Comparison of ENCODE assay signal across 7 cellular contexts in genomic region chr14:91241848-91242247, GRCh38. TPM values are rescaled to one million over a fixed set of nuclear protein-coding genes. Genes with fewer than 3 reads are reported as not detected.
A peak's percentile ranks its signal among the peaks of the same experiment; 100 is the strongest.
DNase-seq lines count a peak whose midpoint lies in the region; ATAC-seq, FAIRE-seq and TF ChIP-seq lines count a peak whose summit lies in the region.

No MANE protein-coding gene starts in this region.

- H3K27me3 ChIP-seq in dorsolateral prefrontal cortex (no peaks in the 10 kb centered on the region), WERI-Rb-1 (ENCODE audit: insufficient read depth, low read depth, severe bottlenecking) (no peaks in the 10 kb centered on the region)

- TF ChIP-seq CTCF in dorsolateral prefrontal cortex (IDR thresholded peaks at IDR 0.05 in 54 of 56, conservative IDR thresholded peaks at IDR 0.05 in 2 of 56; ENCODE audit: low read depth in 1 of 56, partially characterized antibody in 56 of 56) (no peak), WERI-Rb-1 (IDR thresholded peaks at IDR 0.05; ENCODE audit: low read depth, low read length) (no peak)

- ATAC-seq in HG02973 (IDR thresholded peaks at IDR 0.05; ENCODE audit: unreplicated experiment), result peak; percentile 50
- ATAC-seq in stimulated activated effector memory CD8-positive, alpha-beta T cell treated with anti-CD3 and anti-CD28 coated beads, Interleukin-12 subunit alpha, Interleukin-12 subunit beta, amount 100 ng/mL, for 72 hours, result no peak

- peak overlapping the region; percentile 90 for H3K4me3 Mint-ChIP-seq in T-helper 1 cell treated with Interleukin-12 subunit alpha and Interleukin-12 subunit beta and Interleukin-4 antibody, amounts not matched to agents 30 μg/mL and 1 μg/mL, for 36 hours
- H3K4me3 Mint-ChIP-seq in stimulated activated effector memory CD8-positive, alpha-beta T cell treated with anti-CD3 and anti-CD28 coated beads, Interleukin-12 subunit alpha, Interleukin-12 subunit beta, amount 100 ng/mL, for 72 hours, result peak overlapping the region; percentile 85

- intact Hi-C loops in dorsolateral prefrontal cortex (cut with DNase I), result no loop called here

- H3K36me3 Mint-ChIP-seq in T-helper 1 cell treated with Interleukin-12 subunit alpha and Interleukin-12 subunit beta and Interleukin-4 antibody, amounts not matched to agents 30 μg/mL and 1 μg/mL, for 36 hours (ENCODE audit: low read depth), result peaks cover 76% of the 10 kb centered on the region
- H3K36me3 Mint-ChIP-seq in stimulated activated effector memory CD8-positive, alpha-beta T cell treated with anti-CD3 and anti-CD28 coated beads, Interleukin-12 subunit alpha, Interleukin-12 subunit beta, amount 100 ng/mL, for 72 hours, result peaks cover 100% of the 10 kb centered on the region

- DNase-seq in GM19239 (ENCODE audit: insufficient read length, low spot score) (no peak), dorsolateral prefrontal cortex (no peak), SHP77 treated with DMSO at 0.1 percent for 48 hours (lab: John Stamatoyannopoulos, UW) (no peak), WERI-Rb-1 (no peak)
- DNase-seq in stimulated activated effector memory CD8-positive, alpha-beta T cell treated with anti-CD3 and anti-CD28 coated beads, Interleukin-12 subunit alpha, Interleukin-12 subunit beta, amount 100 ng/mL, for 72 hours (ENCODE audit: low spot score in 2 of 2), result no peak

- no peaks in the 10 kb centered on the region for H3K27me3 Mint-ChIP-seq in T-helper 1 cell treated with Interleukin-12 subunit alpha and Interleukin-12 subunit beta and Interleukin-4 antibody, amounts not matched to agents 30 μg/mL and 1 μg/mL, for 36 hours (ENCODE audit: low read depth)

- H3K36me3 ChIP-seq in WERI-Rb-1, result no peaks in the 10 kb centered on the region

- FAIRE-seq in GM19239 (lab: Jason Lieb, UNC), result peak; percentile 98

- H3K9me3 Mint-ChIP-seq in T-helper 1 cell treated with Interleukin-12 subunit alpha and Interleukin-12 subunit beta and Interleukin-4 antibody, amounts not matched to agents 30 μg/mL and 1 μg/mL, for 36 hours, result no peaks in the 10 kb centered on the region
- no peaks in the 10 kb centered on the region for H3K9me3 Mint-ChIP-seq in stimulated activated effector memory CD8-positive, alpha-beta T cell treated with anti-CD3 and anti-CD28 coated beads, Interleukin-12 subunit alpha, Interleukin-12 subunit beta, amount 100 ng/mL, for 72 hours

- H3K27ac ChIP-seq in dorsolateral prefrontal cortex (no peak overlapping the region), WERI-Rb-1 (no peak overlapping the region)

- H3K27ac Mint-ChIP-seq in T-helper 1 cell treated with Interleukin-12 subunit alpha and Interleukin-12 subunit beta and Interleukin-4 antibody, amounts not matched to agents 30 μg/mL and 1 μg/mL, for 36 hours, result peak overlapping the region; percentile 89
- peak overlapping the region; percentile 93 for H3K27ac Mint-ChIP-seq in stimulated activated effector memory CD8-positive, alpha-beta T cell treated with anti-CD3 and anti-CD28 coated beads, Interleukin-12 subunit alpha, Interleukin-12 subunit beta, amount 100 ng/mL, for 72 hours

- peaks cover 75% of the 10 kb centered on the region for H3K4me1 Mint-ChIP-seq in T-helper 1 cell treated with Interleukin-12 subunit alpha and Interleukin-12 subunit beta and Interleukin-4 antibody, amounts not matched to agents 30 μg/mL and 1 μg/mL, for 36 hours (ENCODE audit: low read depth)
- peaks cover 74% of the 10 kb centered on the region for H3K4me1 Mint-ChIP-seq in stimulated activated effector memory CD8-positive, alpha-beta T cell treated with anti-CD3 and anti-CD28 coated beads, Interleukin-12 subunit alpha, Interleukin-12 subunit beta, amount 100 ng/mL, for 72 hours

- peak overlapping the region in 4 of 59 donors; percentile 4 to 51 (median 30) for H3K4me3 ChIP-seq in dorsolateral prefrontal cortex
- H3K4me3 ChIP-seq in WERI-Rb-1 (ENCODE audit: low read depth, low read length), result no peak overlapping the region

- no peaks in the 10 kb centered on the region for H3K9me3 ChIP-seq in WERI-Rb-1 (ENCODE audit: severe bottlenecking)

RNA-seq across cellular contexts. Expression of gene GPR68, which starts 2.7 kb away (rescaled TPM):
- 10 to 100 TPM in 3 of 120 experiments, 1 to 10 TPM in 115, under 1 TPM in 2; 0.81 to 14.7 (median 3.2) TPM for total RNA-seq in dorsolateral prefrontal cortex
